9 cellular contexts compared by ENCODE assay signal in genomic region chr9:116155700-116156045, GRCh38. TPM values are rescaled to one million over a fixed set of nuclear protein-coding genes. Genes with fewer than 3 reads are reported as not detected.
DNase-seq lines count a peak whose midpoint lies in the region; ATAC-seq and TF ChIP-seq lines count a peak whose summit lies in the region.
"Had no signal": no experiment of that assay in that cellular context is flagged by ENCODE, and none has a peak within 500 bp of the region (broad histone marks: within the 10 kb centered on the region; RNA-seq: fewer than 3 reads in every experiment).

No MANE protein-coding gene starts in this region.

- TF ChIP-seq POLR2A in body of pancreas (IDR thresholded peaks at IDR 0.05), result no peak

- ATAC-seq in body of pancreas, result peak; percentile 10
- no peak for ATAC-seq in HG02678 (IDR thresholded peaks at IDR 0.05; ENCODE audit: unreplicated experiment)
- ATAC-seq in GM18867 (IDR thresholded peaks at IDR 0.05; ENCODE audit: unreplicated experiment), result no peak
- ATAC-seq in GM21515 (IDR thresholded peaks at IDR 0.05; ENCODE audit: unreplicated experiment), result no peak

- H3K27me3 ChIP-seq in body of pancreas (peaks cover 0 to 13% of the 10 kb centered on the region in 2 donors), skeletal muscle tissue (ENCODE audit: control insufficient read depth in 3 of 3, insufficient read depth in 3 of 3, low read length in 3 of 3) (peaks cover 0 to 8% (median 0%) of the 10 kb centered on the region in 3 donors)

- no peaks in the 10 kb centered on the region for H3K9me3 ChIP-seq in body of pancreas
- no peaks in the 10 kb centered on the region for H3K9me3 ChIP-seq in skeletal muscle tissue (ENCODE audit: control insufficient read depth in 3 of 3, low read length in 3 of 3)

- TF ChIP-seq CTCF in HFF-Myc (IDR thresholded peaks at IDR 0.05; ENCODE audit: low read depth, low read length, missing control alignments) (no peak), body of pancreas (IDR thresholded peaks at IDR 0.05) (no peak)

- no peak for DNase-seq in HFF-Myc (ENCODE audit: extremely low read depth, low read depth)
- DNase-seq in body of pancreas, result no peak
- DNase-seq in iris pigment epithelial cell (ENCODE audit: low read depth), result peak; percentile 59
- DNase-seq in HK-2 (ENCODE audit: unreplicated experiment), result no peak
- DNase-seq: NCI-H187 treated with DMSO at 0.1 percent for 48 hours had no signal

- H3K36me3 ChIP-seq in body of pancreas (replicated peaks in 1 of 2; ENCODE audit: insufficient read depth in 1 of 2, low read depth in 2 of 2) (no peaks in the 10 kb centered on the region), skeletal muscle tissue (ENCODE audit: control insufficient read depth in 3 of 3, insufficient read depth in 3 of 3, low read length in 3 of 3) (no peaks in the 10 kb centered on the region)

- H3K4me1 ChIP-seq in body of pancreas, result peaks cover 23% of the 10 kb centered on the region
- peaks cover 20 to 24% (median 23%) of the 10 kb centered on the region in 3 donors for H3K4me1 ChIP-seq in skeletal muscle tissue (ENCODE audit: control insufficient read depth in 3 of 3, insufficient read depth in 3 of 3, low read length in 3 of 3)

- peak overlapping the region in 1 of 4 donors; percentile 38 for H3K27ac ChIP-seq in body of pancreas
- H3K27ac ChIP-seq in skeletal muscle tissue (ENCODE audit: low read depth, low read length), result peak overlapping the region; percentile 42

- intact Hi-C loops in body of pancreas (cut with DNase I), result loop anchor here (10.0 kb wide), 1 partner anchor 419 kb away; no protein-coding TSS in a partner anchor

- 12 to 17% methylated on average over 10 of the region's 10 CpGs for WGBS in body of pancreas, 2 donors

- peak overlapping the region; percentile 69 for H3K4me3 ChIP-seq in HFF-Myc (replicated peaks; ENCODE audit: low read depth, low read length)
- no peak overlapping the region for H3K4me3 ChIP-seq in body of pancreas
- peak overlapping the region; percentile 53 to 72 (median 67) for H3K4me3 ChIP-seq in skeletal muscle tissue (ENCODE audit: low read length in 3 of 3)

- H3K9ac ChIP-seq in skeletal muscle tissue (ENCODE audit: low read depth in 1 of 3, low read length in 3 of 3), result peak overlapping the region; percentile 37 to 73 (median 62)

RNA-seq across cellular contexts. Expression of gene PAPPA, which starts 2.1 kb away (rescaled TPM):
- total RNA-seq in body of pancreas (1 to 10 TPM; 1.0 to 2.0 TPM), skeletal muscle tissue (0.52 TPM)

Comparison
In these comparisons a context has a peak if more than half of its experiments do, and no peak if none do; other contexts are left out.
1. H3K4me3 ChIP-seq: peak in HFF-Myc (single experiment) and skeletal muscle tissue (3 of 3); none in body of pancreas (0 of 2).